ENCODE assay signal across 9 cellular contexts in the genomic region with DNA sequence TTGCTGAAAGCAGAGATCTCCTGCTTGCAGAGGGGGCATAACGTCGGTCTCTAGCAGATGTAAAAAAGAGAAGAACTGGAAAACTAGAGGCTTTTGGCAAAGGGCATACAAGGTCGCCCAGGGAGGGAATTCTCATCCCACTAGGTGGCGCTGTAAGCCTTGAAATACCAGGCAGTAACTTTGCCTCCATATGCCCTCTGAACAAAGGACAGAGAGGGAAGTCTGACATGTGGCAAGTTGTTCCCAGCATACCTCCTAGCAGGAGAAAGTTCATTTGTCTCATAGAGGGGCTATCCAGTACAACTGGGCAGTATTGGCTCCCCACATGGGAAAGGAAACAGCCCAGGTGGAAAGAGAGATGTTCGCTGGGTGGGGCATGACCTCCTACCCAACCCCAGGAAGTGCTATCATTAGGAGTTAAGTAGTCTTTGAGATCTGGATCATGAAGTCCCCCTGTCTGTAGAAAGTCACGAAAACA. TPM values are rescaled to one million over a fixed set of nuclear protein-coding genes. Genes with fewer than 3 reads are reported as not detected.
DNase-seq lines count a peak whose midpoint lies in the region; FAIRE-seq and TF ChIP-seq lines count a peak whose summit lies in the region.
"Had no signal": no experiment of that assay in that cellular context is flagged by ENCODE, and none has a peak within 500 bp of the region (broad histone marks: within the 10 kb centered on the region; RNA-seq: fewer than 3 reads in every experiment).

No MANE protein-coding gene starts in this region.

- H2BK20ac ChIP-seq in H1 (ENCODE audit: low read length), result no peak overlapping the region

- TF ChIP-seq RAD21 in H1 (IDR thresholded peaks at IDR 0.05 in 1 of 2, conservative IDR thresholded peaks at IDR 0.05 in 1 of 2; ENCODE audit: low read depth in 2 of 2, low read length in 2 of 2), result peak; percentile 85 to 86

- H2BK12ac ChIP-seq in H1 (ENCODE audit: low read depth, low read length), result no peak overlapping the region

- no peak overlapping the region for H3K9ac ChIP-seq in Loucy (ENCODE audit: low read depth, low read length, poor library complexity, severe bottlenecking)
- H3K9ac ChIP-seq in H1 (replicated peaks in 1 of 4; ENCODE audit: extremely low read depth in 1 of 4, low read depth in 3 of 4, low read length in 3 of 4), result no peak overlapping the region

- H3K18ac ChIP-seq in H1 (ENCODE audit: extremely low read depth, low read length), result no peak overlapping the region

- no peak overlapping the region for H3K23ac ChIP-seq in H1 (ENCODE audit: insufficient read length)

- 75% methylated on average over 6 of the region's 6 CpGs; no CpG with 5 or more reads in 1 of the 2 experiments for WGBS in H1 (ENCODE audit: extremely low coverage in 1 of 2, insufficient coverage in 1 of 2, insufficient read length in 1 of 2, insufficient replicate concordance in 2 of 2, low coverage in 1 of 2, low lambda C conversion rate in 2 of 2, missing lambda C conversion rate in 1 of 2), 2 experiments

- CTCF ChIA-PET in H1 (lab: Charles Lee; ENCODE audit: partially characterized antibody), result interaction anchor here (0.7 to 4.0 kb wide), 7 partner anchors 52 to 205 kb away, joined by 3 to 17 read pairs (median 4); no protein-coding TSS in a partner anchor

- H3K79me2 ChIP-seq in Loucy (ENCODE audit: insufficient read depth, low read length) (no peaks in the 10 kb centered on the region), H1 (ENCODE audit: control insufficient read depth in 1 of 2, insufficient read depth in 2 of 2, low read length in 2 of 2) (no peaks in the 10 kb centered on the region)

- POLR2A ChIA-PET in H1 (lab: Charles Lee; ENCODE audit: partially characterized antibody), result interaction anchor here (1.0 kb wide), 1 partner anchor 34 kb away, joined by 4 read pairs; no protein-coding TSS in a partner anchor

- peak; percentile 83 for TF ChIP-seq CTCF in Loucy (conservative IDR thresholded peaks at IDR 0.05; ENCODE audit: low read length)
- TF ChIP-seq CTCF in H1 (IDR thresholded peaks at IDR 0.05; ENCODE audit: control extremely low read depth in 1 of 3, insufficient read depth in 1 of 3, low read depth in 1 of 3, low read length in 3 of 3), result peak; percentile 46 to 70 (median 66)

- no peak overlapping the region for H2BK120ac ChIP-seq in H1 (replicated peaks; ENCODE audit: low read depth, low read length)

- peaks cover 11% of the 10 kb centered on the region for H3K4me1 ChIP-seq in Loucy (ENCODE audit: insufficient read depth, low read length, poor library complexity, severe bottlenecking)
- H3K4me1 ChIP-seq in H1 (replicated peaks in 1 of 4; ENCODE audit: control insufficient read depth in 3 of 4, insufficient read depth in 4 of 4, low read length in 3 of 4), result no peaks in the 10 kb centered on the region; a peak in 1 of 7 replicates

- TF ChIP-seq POLR2A in H1 (IDR thresholded peaks at IDR 0.05; ENCODE audit: control extremely low read depth in 1 of 2, low read depth in 2 of 2, low read length in 2 of 2), result no peak

- no peak overlapping the region for H2BK15ac ChIP-seq in H1 (ENCODE audit: low read length)

- DNase-seq in DMS 273 (lab: John Stamatoyannopoulos, UW; ENCODE audit: unreplicated experiment), result peak; percentile 77
- DNase-seq in DMS 273 treated with DMSO at 0.1 percent for 48 hours (lab: John Stamatoyannopoulos, UW), result no peak
- peak; percentile 67 to 75 for DNase-seq in activated CD4-positive, alpha-beta T cell treated with anti-CD3 and anti-CD28 coated beads for 4 hours
- peak in 1 of 2 experiments; percentile 82 for DNase-seq in H1 (ENCODE audit: low read depth in 1 of 2, low spot score in 2 of 2)
- peak; percentile 45 to 53 for DNase-seq in stimulated activated CD4-positive, alpha-beta T cell treated with anti-CD3 and anti-CD28 coated beads, Interleukin-12 subunit alpha, Interleukin-12 subunit beta, amount 100 ng/mL, for 24 hours (ENCODE audit: low read depth in 2 of 2)
- no peak for DNase-seq in NCI-H2227 treated with DMSO at 0.1 percent for 48 hours (lab: John Stamatoyannopoulos, UW)
- DNase-seq in AG08396 (ENCODE audit: low spot score), result no peak

- H4K5ac ChIP-seq in H1 (ENCODE audit: insufficient read length, low read depth, low read length), result no peak overlapping the region

- no peaks in the 10 kb centered on the region for H3K23me2 ChIP-seq in H1 (ENCODE audit: low read depth, low read length)

- no peak overlapping the region for H3K14ac ChIP-seq in H1 (ENCODE audit: insufficient read length)

- H3K79me1 ChIP-seq in H1 (ENCODE audit: low read depth, low read length), result no peaks in the 10 kb centered on the region

- H4K20me1 ChIP-seq in Loucy (ENCODE audit: insufficient read depth, low read length, poor library complexity, severe bottlenecking) (no peaks in the 10 kb centered on the region), H1 (replicated peaks in 1 of 2; ENCODE audit: control insufficient read depth in 1 of 2, insufficient read depth in 2 of 2, low read length in 2 of 2) (no peaks in the 10 kb centered on the region)

- H3K36me3 ChIP-seq in Loucy (ENCODE audit: insufficient read depth, low read length) (peaks cover 17% of the 10 kb centered on the region; the same call in 1 of the 2 replicates), H1 (ENCODE audit: control insufficient read depth in 2 of 4, insufficient read depth in 4 of 4, low read length in 3 of 4) (peaks cover 0 to 39% (median 13%) of the 10 kb centered on the region in 4 experiments; a peak in 3 of 8 replicates)

- FAIRE-seq in H1 (lab: Jason Lieb, UNC), result peak; percentile 94
- FAIRE-seq: A204.1 had no signal

- H3K56ac ChIP-seq in H1 (replicated peaks; ENCODE audit: insufficient read length, low read depth, low read length), result no peak overlapping the region

- no peak for TF ChIP-seq EP300 in H1 (IDR thresholded peaks at IDR 0.05; ENCODE audit: borderline replicate concordance in 1 of 2, low read depth in 2 of 2, low read length in 2 of 2)

- H4K91ac ChIP-seq in H1 (replicated peaks; ENCODE audit: insufficient read length, low read length), result no peak overlapping the region

- no peak overlapping the region for H2AK5ac ChIP-seq in H1 (ENCODE audit: low read depth, low read length)

- H2BK5ac ChIP-seq in H1 (ENCODE audit: low read depth, low read length), result no peak overlapping the region

- H3K4ac ChIP-seq in H1 (replicated peaks; ENCODE audit: insufficient read length, low read depth, low read length), result no peak overlapping the region

- H3K4me2 ChIP-seq in Loucy (ENCODE audit: low read depth, low read length, poor library complexity, severe bottlenecking) (no peak overlapping the region), H1 (ENCODE audit: insufficient read depth in 1 of 2, low read depth in 2 of 2, low read length in 2 of 2) (no peak overlapping the region)

- no peak overlapping the region for H3K27ac ChIP-seq in H1 (ENCODE audit: low read depth, low read length)

- no peak overlapping the region for H3K4me3 ChIP-seq in Loucy (ENCODE audit: low read length, poor library complexity, severe bottlenecking)
- no peak overlapping the region for H3K4me3 ChIP-seq in H1 (ENCODE audit: extremely low read depth in 1 of 4, insufficient read depth in 2 of 4, low read depth in 3 of 4, low read length in 4 of 4)

- H3K9me3 ChIP-seq in Loucy (ENCODE audit: insufficient read depth, low read depth, low read length) (peaks cover 32% of the 10 kb centered on the region), H1 (ENCODE audit: insufficient read depth in 2 of 2, low read depth in 1 of 2, low read length in 1 of 2) (peaks cover 53 to 57% of the 10 kb centered on the region in 2 experiments)

- no peaks in the 10 kb centered on the region; the same call in 1 of the 2 replicates for H3F3A ChIP-seq in Loucy (ENCODE audit: low read depth)

- H3K27me3 ChIP-seq in Loucy (ENCODE audit: insufficient read depth, low read length, poor library complexity, severe bottlenecking) (no peaks in the 10 kb centered on the region), H1 (replicated peaks in 1 of 4; ENCODE audit: control insufficient read depth in 3 of 4, extremely low read depth in 1 of 4, insufficient read depth in 3 of 4, low read length in 3 of 4) (no peaks in the 10 kb centered on the region)

- H3K9me2 ChIP-seq in Loucy (replicated peaks; ENCODE audit: low read depth, low read length), result no peaks in the 10 kb centered on the region

- H2AFZ ChIP-seq in Loucy (ENCODE audit: low read length) (no peak overlapping the region), H1 (ENCODE audit: low read length) (no peak overlapping the region)

- no peak overlapping the region for H4K8ac ChIP-seq in H1 (ENCODE audit: extremely low read depth, insufficient read depth, low read length)

TF ChIP-seq in H1, 55 proteins besides CTCF, POLR2A, EP300 and RAD21:
- TF ChIP-seq, protein P1, sequence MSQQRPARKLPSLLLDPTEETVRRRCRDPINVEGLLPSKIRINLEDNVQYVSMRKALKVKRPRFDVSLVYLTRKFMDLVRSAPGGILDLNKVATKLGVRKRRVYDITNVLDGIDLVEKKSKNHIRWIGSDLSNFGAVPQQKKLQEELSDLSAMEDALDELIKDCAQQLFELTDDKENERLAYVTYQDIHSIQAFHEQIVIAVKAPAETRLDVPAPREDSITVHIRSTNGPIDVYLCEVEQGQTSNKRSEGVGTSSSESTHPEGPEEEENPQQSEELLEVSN (IDR thresholded peaks at IDR 0.05), result peak; percentile 60
- TF ChIP-seq YY1 (IDR thresholded peaks at IDR 0.05; ENCODE audit: low read depth, low read length) (no peak), TBP (IDR thresholded peaks at IDR 0.05; ENCODE audit: low read depth, low read length) (no peak), TEAD4 (IDR thresholded peaks at IDR 0.05; ENCODE audit: low read depth, low read length) (0 out of 2 replicates have a peak, but pooled peaks have one; percentile 8), RXRA (IDR thresholded peaks at IDR 0.05; ENCODE audit: insufficient read depth, low read depth, low read length) (0 out of 2 replicates have a peak, but pooled peaks have one; percentile 57)
- TF ChIP-seq, protein P2, sequence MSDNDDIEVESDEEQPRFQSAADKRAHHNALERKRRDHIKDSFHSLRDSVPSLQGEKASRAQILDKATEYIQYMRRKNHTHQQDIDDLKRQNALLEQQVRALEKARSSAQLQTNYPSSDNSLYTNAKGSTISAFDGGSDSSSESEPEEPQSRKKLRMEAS (IDR thresholded peaks at IDR 0.05), result peak; percentile 71

RNA-seq across cellular contexts. Expression of a gene that starts 40.0 kb away (rescaled TPM):
- total RNA-seq in H1 (2021; fragmentation: NEBNext Ultra II Directional; extraction: Animal tissue kit (Norgen Biotek cat#: 25700)), result 10.5 and 11.8 TPM in 2 replicates
- 0.88 and 1.8 TPM in 2 replicates for polyA plus RNA-seq in H1 (2011; rRNA removed)
- polyA plus RNA-seq in H1 (2011; cell fraction: cytosol; rRNA removed), result 2.1 TPM
- polyA plus RNA-seq in H1 (2011; cell fraction: nucleus; rRNA removed), result 0.81 TPM
- 1.5 to 6.2 TPM (median 2.0 TPM) in 4 replicates for polyA plus RNA-seq in H1 (2012, experiment 1 of 2)
- polyA plus RNA-seq in H1 (2012, experiment 2 of 2), result 0.47 TPM
- 4.5 TPM for polyA plus RNA-seq in H1 (2013, experiment 1 of 2)
- 4.4 TPM for polyA plus RNA-seq in H1 (2013, experiment 2 of 2)
- polyA minus RNA-seq in H1 (2011; rRNA and poly(A)+ RNA removed), result 3.7 and 8.3 TPM in 2 replicates
- 4.5 TPM for polyA minus RNA-seq in H1 (2011; cell fraction: cytosol; rRNA and poly(A)+ RNA removed)
- 6.0 TPM for polyA minus RNA-seq in H1 (2011; cell fraction: nucleus; rRNA and poly(A)+ RNA removed)

Comparison
In these comparisons a context has a peak if more than half of its experiments do, and no peak if none do; other contexts are left out.
1. DNase-seq: peak in DMS 273 (single experiment), activated CD4-positive, alpha-beta T cell treated with anti-CD3 and anti-CD28 coated beads for 4 hours (2 of 2) and stimulated activated CD4-positive, alpha-beta T cell treated with anti-CD3 and anti-CD28 coated beads, Interleukin-12 subunit alpha, Interleukin-12 subunit beta, amount 100 ng/mL, for 24 hours (2 of 2); none in DMS 273 treated with DMSO at 0.1 percent for 48 hours (single experiment), NCI-H2227 treated with DMSO at 0.1 percent for 48 hours (single experiment) and AG08396 (single experiment).